11 cellular contexts compared by ENCODE assay signal in the genomic region with DNA sequence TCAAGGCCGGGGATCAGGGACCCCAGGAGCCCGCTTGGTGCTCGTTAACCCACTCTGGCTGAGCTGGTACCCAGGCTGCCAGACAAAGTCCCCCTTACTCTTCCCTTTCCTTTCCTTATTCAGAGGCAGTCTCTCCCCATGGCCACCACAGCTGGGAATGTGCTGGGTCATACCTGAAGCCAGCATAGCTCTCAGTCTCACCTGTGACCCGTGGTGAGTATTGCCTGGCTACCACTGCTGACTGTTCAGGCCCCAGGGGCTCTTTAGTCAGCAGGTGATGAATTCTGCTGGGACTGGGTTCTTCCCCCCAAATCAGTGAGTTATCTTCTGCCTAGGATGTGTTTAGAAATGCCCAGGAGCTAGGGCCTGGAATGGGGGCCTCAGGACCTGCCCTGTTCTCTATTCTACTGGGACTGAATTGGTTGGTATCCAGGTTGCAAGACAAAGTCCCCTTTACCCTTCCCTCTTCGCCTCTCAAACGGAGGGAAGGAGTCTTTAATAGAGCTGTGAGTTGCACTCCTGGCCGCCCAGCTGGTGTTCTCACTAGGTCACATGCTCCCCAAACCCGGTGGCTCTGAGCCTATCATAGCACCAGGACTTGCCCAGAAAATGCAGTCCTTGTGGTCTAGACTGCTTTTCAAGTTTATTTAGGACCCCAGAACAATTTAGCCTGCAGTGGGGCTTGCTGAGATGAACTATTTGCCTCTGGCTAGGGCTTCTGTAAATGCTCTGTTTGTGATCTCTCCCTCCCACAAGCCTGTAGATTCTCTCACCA.
"Had no signal": no experiment of that assay in that cellular context is flagged by ENCODE, and none has a peak within 500 bp of the region (broad histone marks: within the 10 kb centered on the region; RNA-seq: fewer than 3 reads in every experiment).

No MANE protein-coding gene starts in this region.

- H3K36me3 Mint-ChIP-seq: neural progenitor cell had no signal

- H3K79me2 ChIP-seq: parathyroid adenoma had no signal

- H3K27ac Mint-ChIP-seq: activated naive CD8-positive, alpha-beta T cell treated with anti-CD3 and anti-CD28 coated beads, Interleukin-2, amount 50 U/mL, for 24 hours; neural progenitor cell had no signal

- ATAC-seq: activated naive CD8-positive, alpha-beta T cell treated with anti-CD3 and anti-CD28 coated beads, Interleukin-2, amount 50 U/mL, for 24 hours had no signal

- H2AFZ ChIP-seq: neural progenitor cell, parathyroid adenoma had no signal

- H3K9ac ChIP-seq: neural progenitor cell, parathyroid adenoma had no signal

- H3K4me2 ChIP-seq: neural progenitor cell had no signal

- H3K27me3 ChIP-seq: ascending aorta, neural progenitor cell, tibial nerve had no signal

- H3K36me3 ChIP-seq: ascending aorta, neural progenitor cell had no signal

- H3K27ac ChIP-seq: ascending aorta, left ventricle myocardium inferior, neural progenitor cell, parathyroid adenoma, tibial nerve had no signal

- H3K4me1 ChIP-seq: ascending aorta, left ventricle myocardium inferior, parathyroid adenoma, tibial nerve had no signal

- H3K4me1 Mint-ChIP-seq: activated naive CD8-positive, alpha-beta T cell treated with anti-CD3 and anti-CD28 coated beads, Interleukin-2, amount 50 U/mL, for 24 hours; neural progenitor cell had no signal

- H3K9me3 ChIP-seq: ascending aorta, left ventricle myocardium inferior, tibial nerve had no signal

- H3K4me3 Mint-ChIP-seq: activated naive CD8-positive, alpha-beta T cell treated with anti-CD3 and anti-CD28 coated beads, Interleukin-2, amount 50 U/mL, for 24 hours; neural progenitor cell had no signal

- DNase-seq: activated CD4-positive, alpha-beta T cell treated with anti-CD3 and anti-CD28 coated beads for 4 hours; activated naive CD4-positive, alpha-beta T cell treated with Interleukin-2 at 50 U/mL for 16 hours; activated naive CD8-positive, alpha-beta T cell treated with anti-CD3 and anti-CD28 coated beads, Interleukin-2, amount 50 U/mL, for 24 hours; effector CD4-positive, alpha-beta T cell; erythroblast; left ventricle myocardium inferior; stimulated activated CD4-positive, alpha-beta T cell treated with anti-CD3 and anti-CD28 coated beads, Interleukin-4, amount 100 ng/mL, for 1 hour had no signal

- H3K4me3 ChIP-seq: ascending aorta, left ventricle myocardium inferior, neural progenitor cell, tibial nerve had no signal
